In genomic region chr7:92205987-92206386, GRCh38 we compare ENCODE assay signal across 25 cellular contexts. TPM values are rescaled to one million over a fixed set of nuclear protein-coding genes. Genes with fewer than 3 reads are reported as not detected.
DNase-seq lines count a peak whose midpoint lies in the region; TF ChIP-seq lines count a peak whose summit lies in the region.
"Had no signal": no experiment of that assay in that cellular context is flagged by ENCODE, and none has a peak within 500 bp of the region (broad histone marks: within the 10 kb centered on the region; RNA-seq: fewer than 3 reads in every experiment).

No MANE protein-coding gene starts in this region.

- TF ChIP-seq CTCF in H9 (conservative IDR thresholded peaks at IDR 0.05) (peak; percentile 32; the same call in 1 of the 3 replicates), brain microvascular endothelial cell (IDR thresholded peaks at IDR 0.05; ENCODE audit: low read depth, low read length, missing control alignments) (peak; percentile 1), osteoblast (IDR thresholded peaks at IDR 0.05; ENCODE audit: extremely low read depth, low read depth, low read length) (no peak)

- peaks cover 6 to 24% (median 15%) of the 10 kb centered on the region in 3 experiments; a peak in 6 of 7 replicates for H3K36me3 Mint-ChIP-seq in H9 (ENCODE audit: insufficient read depth in 1 of 3, low read depth in 3 of 3)

- no CpG with 5 or more reads among the region's 3 CpGs for WGBS in H9 (ENCODE audit: extremely low coverage, insufficient read length, low lambda C conversion rate)

- H3K23me2 ChIP-seq in H9 (ENCODE audit: insufficient read length, low read depth, low read length, poor library complexity, severe bottlenecking): no peaks in the 10 kb centered on the region

- in situ Hi-C loops in brain microvascular endothelial cell (cut with HindIII; ENCODE audit: low pct_ligation_motif_present, low sequenced_read_pairs): no loop called here

- H3K27ac ChIP-seq in H9 (ENCODE audit: insufficient read length, low read depth, low read length) (no peak overlapping the region), brain microvascular endothelial cell (no peak overlapping the region), osteoblast (ENCODE audit: low read depth, low read length) (no peak overlapping the region)

- no peak overlapping the region for H3K9ac ChIP-seq in H9 (ENCODE audit: extremely low read depth, insufficient read length, low read length)

- H3K4me3 ChIP-seq in brain microvascular endothelial cell (ENCODE audit: low read depth, low read length) (no peak overlapping the region), osteoblast (ENCODE audit: insufficient read depth, low read length) (no peak overlapping the region), MG63 (no peak overlapping the region)
- H3K4me3 ChIP-seq: GM12878 had no signal

- no peak overlapping the region for H3T11ph ChIP-seq in H9 (ENCODE audit: low read length)

- H3K27me3 ChIP-seq in H9 (ENCODE audit: insufficient read depth, low read length) (no peaks in the 10 kb centered on the region), brain microvascular endothelial cell (replicated peaks) (no peaks in the 10 kb centered on the region), osteoblast (ENCODE audit: insufficient read depth, low read length) (no peaks in the 10 kb centered on the region), MG63 (no peaks in the 10 kb centered on the region)

- no peaks in the 10 kb centered on the region for H3K27me3 Mint-ChIP-seq in H9 (ENCODE audit: low read depth)
- H3K27me3 Mint-ChIP-seq: B cell had no signal

- no peak overlapping the region for H3K27ac Mint-ChIP-seq in H9
- H3K27ac Mint-ChIP-seq: B cell had no signal

- H3K4me2 ChIP-seq in H9 (ENCODE audit: insufficient read depth, insufficient read length, low read length) (no peak overlapping the region), osteoblast (ENCODE audit: insufficient read depth, low read length) (no peak overlapping the region)

- DNase-seq in AG20443 (ENCODE audit: low spot score): peak; percentile 6
- peak; percentile 32 for DNase-seq in H9
- no peak for DNase-seq in brain microvascular endothelial cell
- DNase-seq in islet precursor cell: peak; percentile 50
- DNase-seq in osteoblast (ENCODE audit: insufficient read length, low spot score, missing footprints): no peak
- no peak for DNase-seq in T1000 (lab: John Stamatoyannopoulos, UW)
- no peak for DNase-seq in GM19238 (ENCODE audit: insufficient read length, low spot score)
- DNase-seq in MG63: no peak
- DNase-seq: DMS 273 treated with DMSO at 0.1 percent for 48 hours, DMS79 treated with DMSO at 0.1 percent for 48 hours, Karpas-422, NCI-H1048, NCI-H1417 treated with DMSO at 0.1 percent for 48 hours, NCI-H187, NCI-H446, NCI-H526, OCI-M1, Right ventricle myocardium superior had no signal

- no peaks in the 10 kb centered on the region for H3K4me1 Mint-ChIP-seq in H9
- H3K4me1 Mint-ChIP-seq: B cell, CD14-positive monocyte had no signal

- H4K20me1 ChIP-seq in H9 (ENCODE audit: control insufficient read depth, insufficient read depth, insufficient read length): no peaks in the 10 kb centered on the region
- H4K20me1 ChIP-seq in osteoblast (ENCODE audit: insufficient read depth, low read length): peaks cover 6% of the 10 kb centered on the region

- H3K79me1 ChIP-seq in H9 (ENCODE audit: insufficient read depth, low read depth, low read length, poor library complexity, severe bottlenecking): peaks cover 2% of the 10 kb centered on the region

- H3K4me1 ChIP-seq in H9 (ENCODE audit: insufficient read depth, low read length): no peaks in the 10 kb centered on the region
- H3K4me1 ChIP-seq in osteoblast (ENCODE audit: insufficient read depth, low read length): no peaks in the 10 kb centered on the region

- H4K5ac ChIP-seq in H9 (ENCODE audit: insufficient read length, low read depth, low read length): no peak overlapping the region

- H3K9me3 Mint-ChIP-seq in H9: no peaks in the 10 kb centered on the region

- no peak overlapping the region for H3K14ac ChIP-seq in H9 (ENCODE audit: insufficient read depth, low read length)

- H2BK20ac ChIP-seq in H9 (ENCODE audit: low read depth, low read length, poor library complexity, severe bottlenecking): no peak overlapping the region

- H4K91ac ChIP-seq in H9 (ENCODE audit: insufficient read length, low read depth, low read length): no peak overlapping the region

- no peak overlapping the region for H3K23ac ChIP-seq in H9 (ENCODE audit: insufficient read length, low read depth, low read length)

- no peaks in the 10 kb centered on the region for H3K79me2 ChIP-seq in H9 (ENCODE audit: insufficient read depth, low read length)
- H3K79me2 ChIP-seq in osteoblast (ENCODE audit: insufficient read depth, low read length): peaks cover 26% of the 10 kb centered on the region

- H3K18ac ChIP-seq in H9 (ENCODE audit: insufficient read length, low read depth, low read length): no peak overlapping the region

- no peak overlapping the region for H2AK5ac ChIP-seq in H9 (ENCODE audit: insufficient read length, low read length)

- no peak overlapping the region for H4K8ac ChIP-seq in H9 (replicated peaks; ENCODE audit: insufficient read length, low read depth, low read length)

- H3K36me3 ChIP-seq in brain microvascular endothelial cell (replicated peaks) (peaks cover 21% of the 10 kb centered on the region), osteoblast (ENCODE audit: insufficient read depth, low read length) (peaks cover 45% of the 10 kb centered on the region), MG63 (peaks cover 40% of the 10 kb centered on the region)

- H3K4ac ChIP-seq in H9 (ENCODE audit: low read depth, low read length): no peak overlapping the region

- H2AFZ ChIP-seq in H9 (ENCODE audit: low read length): no peak overlapping the region
- H2AFZ ChIP-seq in osteoblast (ENCODE audit: low read length): no peak overlapping the region

- H2BK15ac ChIP-seq in H9 (ENCODE audit: low read depth, low read length): no peak overlapping the region

- H2BK12ac ChIP-seq in H9 (ENCODE audit: insufficient read length, low read depth, low read length): no peak overlapping the region

- no peak overlapping the region for H3K4me3 Mint-ChIP-seq in H9
- H3K4me3 Mint-ChIP-seq: B cell, CD14-positive monocyte had no signal

- no peak overlapping the region for H2BK120ac ChIP-seq in H9 (ENCODE audit: low read depth, low read length, poor library complexity, severe bottlenecking)

- H3K56ac ChIP-seq in H9 (ENCODE audit: insufficient read length, low read depth, low read length): no peak overlapping the region

- H3K9me3 ChIP-seq in H9 (ENCODE audit: control insufficient read depth, low read depth, low read length) (no peaks in the 10 kb centered on the region), osteoblast (ENCODE audit: low read depth, low read length) (no peaks in the 10 kb centered on the region), MG63 (peaks cover 2% of the 10 kb centered on the region; the same call in 1 of the 2 replicates)

- no peak overlapping the region for H2BK5ac ChIP-seq in H9 (ENCODE audit: insufficient read length, low read length)

RNA-seq across cellular contexts. Expression of gene LRRD1, which starts 27.0 kb away (rescaled TPM):
- total RNA-seq in H9 (2021) (not detected in 2 replicates), osteoblast (0.29 and 0.36 TPM in 2 replicates)
- total RNA-seq in MG63 (2014; rRNA removed; shearing (Covaris generic); ENCODE audit: low replicate concordance): not detected in 2 replicates
- total RNA-seq: A172, M059J, Right ventricle myocardium superior, RPMI7951, SK-MEL-5 had no signal

RNA-seq across cellular contexts. Expression of gene KRIT1, which starts 39.7 kb away (rescaled TPM):
- total RNA-seq in H9 (2021) (34.9 and 38.1 TPM in 2 replicates), osteoblast (47.8 and 55.7 TPM in 2 replicates)
- 19.7 and 54.3 TPM in 2 replicates for total RNA-seq in MG63 (2014; rRNA removed; shearing (Covaris generic); ENCODE audit: low replicate concordance)

RNA-seq across cellular contexts. Expression of gene ANKIB1, which starts 39.8 kb away (rescaled TPM):
- total RNA-seq in H9 (2021): 42.0 and 48.1 TPM in 2 replicates
- 93.7 and 98.1 TPM in 2 replicates for total RNA-seq in osteoblast
- 11.1 and 18.7 TPM in 2 replicates for total RNA-seq in MG63 (2014; rRNA removed; shearing (Covaris generic); ENCODE audit: low replicate concordance)

Comparison
In these comparisons a context has a peak if more than half of its experiments do, and no peak if none do; other contexts are left out.
1. DNase-seq: peak in AG20443 (single experiment), H9 (single experiment) and islet precursor cell (single experiment); none in brain microvascular endothelial cell (single experiment), osteoblast (single experiment), T1000 (single experiment), GM19238 (single experiment) and MG63 (single experiment).